ENCODE assay signal across 28 cellular contexts in genomic region chr4:58617226-58617625, GRCh38.
"Had no signal": no experiment of that assay in that cellular context is flagged by ENCODE, and none has a peak within 500 bp of the region (broad histone marks: within the 10 kb centered on the region; RNA-seq: fewer than 3 reads in every experiment).

No MANE protein-coding gene starts in this region.

- H3K36me3 ChIP-seq: colonic mucosa, esophagus muscularis mucosa, esophagus squamous epithelium, gastrocnemius medialis, gastroesophageal sphincter, heart left ventricle, heart right ventricle had no signal

- H3K4me3 ChIP-seq: colonic mucosa, coronary artery, dorsolateral prefrontal cortex, esophagus muscularis mucosa, esophagus squamous epithelium, gastrocnemius medialis, gastroesophageal sphincter, heart left ventricle, heart right ventricle had no signal

- FAIRE-seq: colon, endometrium, endothelial cell of umbilical vein, frontal cortex had no signal

- H3K4me1 ChIP-seq: colonic mucosa, esophagus muscularis mucosa, esophagus squamous epithelium, foreskin keratinocyte, gastrocnemius medialis, gastroesophageal sphincter, heart left ventricle, heart right ventricle had no signal

- H3K27ac ChIP-seq: colonic mucosa, coronary artery, dorsolateral prefrontal cortex, epithelial cell of prostate, esophagus muscularis mucosa, esophagus squamous epithelium, foreskin keratinocyte, gastrocnemius medialis, gastroesophageal sphincter, heart left ventricle, heart right ventricle had no signal

- H3K9me3 ChIP-seq: colonic mucosa, esophagus muscularis mucosa, gastrocnemius medialis had no signal

- DNase-seq: colonic mucosa; cortex of kidney; dermis blood vessel endothelial cell; dorsolateral prefrontal cortex; effector CD4-positive, alpha-beta T cell; effector CD8-positive, alpha-beta T cell; effector memory CD4-positive, alpha-beta T cell; effector memory CD8-positive, alpha-beta T cell; endodermal cell; erythroblast; esophagus squamous epithelium; foreskin fibroblast; foreskin keratinocyte; foreskin melanocyte; gastrocnemius medialis; glutamatergic neuron; head of caudate nucleus; heart left ventricle; heart right ventricle had no signal

- H3K27me3 ChIP-seq: colonic mucosa, esophagus muscularis mucosa, esophagus squamous epithelium, foreskin keratinocyte, gastrocnemius medialis, gastroesophageal sphincter, heart left ventricle, heart right ventricle had no signal

- ATAC-seq: effector memory CD8-positive, alpha-beta T cell; esophagus mucosa; foreskin keratinocyte; gastrocnemius medialis; gastroesophageal sphincter; heart left ventricle; heart right ventricle had no signal
